Comparison of ENCODE assay signal across 9 cellular contexts in genomic region chr10:17872191-17873091, GRCh38.
A peak's percentile ranks its signal among the peaks of the same experiment; 100 is the strongest.
DNase-seq lines count a peak whose midpoint lies in the region; ATAC-seq, FAIRE-seq and TF ChIP-seq lines count a peak whose summit lies in the region.
"Had no signal": no experiment of that assay in that cellular context is flagged by ENCODE, and none has a peak within 500 bp of the region (broad histone marks: within the 10 kb centered on the region; RNA-seq: fewer than 3 reads in every experiment).

No MANE protein-coding gene starts in this region.

- intact Hi-C loops in right lobe of liver (cut with DNase I): no loop called here
- intact Hi-C loops in cardiac septum (cut with DNase I): no loop called here

- no peak overlapping the region for H3K27ac ChIP-seq in right lobe of liver

- no peak overlapping the region for H3K4me3 Mint-ChIP-seq in activated T-helper 17 cell treated with anti-CD3 and anti-CD28 coated beads, Interleukin-2, amount 50 U/mL, for 72 hours

- H3K27me3 Mint-ChIP-seq in activated T-helper 17 cell treated with anti-CD3 and anti-CD28 coated beads, Interleukin-2, amount 50 U/mL, for 72 hours: peaks cover 3% of the 10 kb centered on the region

- in situ Hi-C loops in astrocyte of the cerebellum (cut with HindIII; ENCODE audit: low sequenced_read_pairs): no loop called here

- H3K4me1 ChIP-seq in right lobe of liver: peaks cover 0 to 5% (median 0%) of the 10 kb centered on the region in 4 donors

- H3K4me3 ChIP-seq in astrocyte of the cerebellum (ENCODE audit: low read depth, low read length): no peak overlapping the region
- H3K4me3 ChIP-seq in right lobe of liver: no peak overlapping the region

- TF ChIP-seq CTCF in D721Med (IDR thresholded peaks at IDR 0.05; ENCODE audit: insufficient read depth, missing control alignments) (peak; percentile 29), astrocyte of the cerebellum (IDR thresholded peaks at IDR 0.05; ENCODE audit: low read depth, low read length, missing control alignments) (peak; percentile 38), right lobe of liver (IDR thresholded peaks at IDR 0.05) (peak in 1 of 4 donors; percentile 17)

- H3K27me3 ChIP-seq in right lobe of liver: no peaks in the 10 kb centered on the region

- no peaks in the 10 kb centered on the region for H3K36me3 ChIP-seq in right lobe of liver

- 17% methylated on average over 7 of the region's 8 CpGs for WGBS in right lobe of liver (ENCODE audit: insufficient coverage, low coverage, low lambda C conversion rate, missing lambda C conversion rate)

- no peak overlapping the region for H3K27ac Mint-ChIP-seq in activated T-helper 17 cell treated with anti-CD3 and anti-CD28 coated beads, Interleukin-2, amount 50 U/mL, for 72 hours

- H3K9me3 ChIP-seq in right lobe of liver: no peaks in the 10 kb centered on the region

- no peak for DNase-seq in D721Med (ENCODE audit: insufficient read length, low spot score)
- peak; percentile 10 for DNase-seq in HTR-8/SVneo (ENCODE audit: insufficient read length, low spot score)
- DNase-seq in astrocyte of the cerebellum (ENCODE audit: low read depth): peak; percentile 6
- no peak for DNase-seq in right lobe of liver
- DNase-seq in NCI-H345 (lab: John Stamatoyannopoulos, UW): no peak
- no peak for DNase-seq in cardiac septum (ENCODE audit: low spot score)
- DNase-seq in activated effector memory CD4-positive, alpha-beta T cell treated with Interleukin-2 at 50 U/mL for 16 hours: no peak
- DNase-seq: H7 had no signal

- no peaks in the 10 kb centered on the region for H3K4me1 Mint-ChIP-seq in activated T-helper 17 cell treated with anti-CD3 and anti-CD28 coated beads, Interleukin-2, amount 50 U/mL, for 72 hours

- H3K36me3 Mint-ChIP-seq in activated T-helper 17 cell treated with anti-CD3 and anti-CD28 coated beads, Interleukin-2, amount 50 U/mL, for 72 hours (ENCODE audit: low read depth): no peaks in the 10 kb centered on the region

- TF ChIP-seq POLR2A in right lobe of liver (IDR thresholded peaks at IDR 0.05): no peak

- H3K9me3 Mint-ChIP-seq in activated T-helper 17 cell treated with anti-CD3 and anti-CD28 coated beads, Interleukin-2, amount 50 U/mL, for 72 hours: no peaks in the 10 kb centered on the region

- FAIRE-seq in D721Med (lab: Jason Lieb, UNC) (no peak), HTR-8/SVneo (lab: Jason Lieb, UNC) (no peak)

- peak; percentile 19 to 53 (median 35) for ATAC-seq in right lobe of liver
- ATAC-seq in activated T-helper 17 cell treated with anti-CD3 and anti-CD28 coated beads, Interleukin-2, amount 50 U/mL, for 72 hours (replicated peaks): no peak

Comparison
In these comparisons a context has a peak if more than half of its experiments do, and no peak if none do; other contexts are left out.
1. DNase-seq: peak in HTR-8/SVneo (single experiment) and astrocyte of the cerebellum (single experiment); none in D721Med (single experiment), right lobe of liver (0 of 3), NCI-H345 (single experiment), cardiac septum (single experiment) and activated effector memory CD4-positive, alpha-beta T cell treated with Interleukin-2 at 50 U/mL for 16 hours (single experiment).